Comparison of ENCODE assay signal across 8 cellular contexts in the genomic region with DNA sequence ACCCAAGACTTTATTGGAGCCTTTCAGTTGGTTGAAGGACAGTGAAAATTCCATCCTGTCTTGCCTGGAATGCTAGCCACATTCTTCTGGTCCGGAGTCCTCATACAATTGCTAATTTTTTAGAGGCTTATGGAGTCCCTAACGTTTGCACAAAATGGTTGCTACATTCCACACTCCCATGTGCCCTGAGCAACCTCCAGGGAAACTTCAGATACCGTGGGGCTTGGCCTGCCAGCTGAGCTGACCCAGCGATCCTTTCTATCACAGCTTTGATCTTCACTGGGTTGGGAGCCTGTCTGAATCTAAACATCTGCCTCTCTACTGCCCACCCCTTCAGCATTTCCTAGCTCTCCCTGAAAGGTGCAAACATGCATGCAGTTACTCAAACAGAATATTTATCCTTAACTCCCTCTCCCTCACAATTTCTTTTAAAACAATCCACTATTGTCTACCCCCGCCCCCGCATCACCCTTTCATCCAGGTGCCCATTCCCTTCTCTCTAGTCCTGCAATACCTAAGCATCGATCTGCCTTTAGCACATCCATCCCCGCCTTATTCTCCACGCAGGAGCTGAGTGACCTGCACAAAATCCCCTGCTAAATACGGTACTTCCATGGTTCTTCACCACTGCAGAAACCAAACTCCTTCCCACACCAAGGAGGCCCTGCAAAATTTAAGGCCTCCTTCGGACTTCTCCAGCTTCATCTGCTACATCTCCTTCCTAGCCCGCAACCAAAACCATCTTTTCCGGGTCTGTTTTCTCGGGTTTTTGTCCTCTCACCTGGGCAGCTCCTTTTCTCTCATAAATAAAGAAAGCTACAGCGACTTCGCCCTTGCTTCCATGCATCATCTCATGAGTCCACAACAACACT. TPM values are rescaled to one million over a fixed set of nuclear protein-coding genes. Genes with fewer than 3 reads are reported as not detected.
DNase-seq lines count a peak whose midpoint lies in the region; ATAC-seq, FAIRE-seq and TF ChIP-seq lines count a peak whose summit lies in the region.

No MANE protein-coding gene starts in this region.

- peaks cover 13% of the 10 kb centered on the region for H4K20me1 ChIP-seq in K562 (replicated peaks; ENCODE audit: control insufficient read depth, insufficient read depth, low read length)

- 0 out of 2 replicates have a peak, but pooled peaks cover 3% of the 10 kb centered on the region for H3K36me3 ChIP-seq in BJ (ENCODE audit: control insufficient read depth, insufficient read depth, low read length)
- H3K36me3 ChIP-seq in K562 (ENCODE audit: control insufficient read depth, insufficient read depth, low read length): peaks cover 4% of the 10 kb centered on the region; the same call in 1 of the 3 replicates
- H3K36me3 ChIP-seq in upper lobe of left lung: no peaks in the 10 kb centered on the region

- peak overlapping the region; percentile 82 to 97 for H3K9ac ChIP-seq in K562 (ENCODE audit: insufficient read depth in 1 of 2, low read depth in 2 of 2, low read length in 2 of 2)

- peak overlapping the region; percentile 96 for H2AFZ ChIP-seq in K562 (ENCODE audit: low read depth, low read length)

- FAIRE-seq in K562 (lab: Jason Lieb, UNC): no peak

- peak; percentile 3 for ATAC-seq in HG03045 (IDR thresholded peaks at IDR 0.05; ENCODE audit: unreplicated experiment)
- ATAC-seq in K562: no peak
- ATAC-seq in upper lobe of left lung (ENCODE audit: low FRiP score in 2 of 2): no peak
- ATAC-seq in GM19463 (IDR thresholded peaks at IDR 0.05; ENCODE audit: unreplicated experiment): no peak

- in situ Hi-C loops in K562 (cut with MboI): no loop called here

- H3K27ac ChIP-seq in K562 (ENCODE audit: extremely low read depth, low read depth, low read length) (peak overlapping the region; percentile 87), upper lobe of left lung (peak overlapping the region; percentile 85 to 95 (median 92))

- intact Hi-C loops in K562 (cut with micrococcal nuclease): no loop called here
- intact Hi-C loops in lower leg skin (cut with DNase I; ENCODE audit: low total_unique reads): no loop called here

- TF ChIP-seq EP300 in K562 (IDR thresholded peaks at IDR 0.05; ENCODE audit: low read length): no peak
- TF ChIP-seq EP300 in upper lobe of left lung (IDR thresholded peaks at IDR 0.05): no peak

- peaks cover 17 to 22% of the 10 kb centered on the region in 2 experiments for H3K4me1 ChIP-seq in K562 (replicated peaks in 1 of 2; ENCODE audit: control insufficient read depth in 2 of 2, insufficient read depth in 2 of 2, low read length in 2 of 2)
- peaks cover 15 to 34% (median 22%) of the 10 kb centered on the region in 4 donors for H3K4me1 ChIP-seq in upper lobe of left lung

- TF ChIP-seq RAD21 in K562 (CRISPR knock-in tag; conservative IDR thresholded peaks at IDR 0.05 in 1 of 2, IDR thresholded peaks at IDR 0.05 in 1 of 2): no peak

- CTCF ChIA-PET in BJ (lab: Yijun Ruan, JAX) (interaction anchor here (0.6 to 1.4 kb wide), 5 partner anchors 52 to 416 kb away, joined by 3 to 5 read pairs (median 3); no protein-coding TSS in a partner anchor), K562 (lab: Yijun Ruan, JAX; ENCODE audit: low intra/inter-chr PET ratio) (no interaction called here)

- H3K9me1 ChIP-seq in K562 (ENCODE audit: control insufficient read depth, insufficient read depth, low read length): no peaks in the 10 kb centered on the region

- TSS peak; percentile 85 for BruUV-seq in K562 (replicated peaks; lab: Mats Ljungman, UMichigan)

- TF ChIP-seq CTCF in BJ (IDR thresholded peaks at IDR 0.05; ENCODE audit: insufficient read depth, low read depth, low read length) (no peak), K562 (IDR thresholded peaks at IDR 0.05 in 2 of 3, conservative IDR thresholded peaks at IDR 0.05 in 1 of 3; ENCODE audit: insufficient read depth in 2 of 3, low read depth in 1 of 3, low read length in 3 of 3) (no peak), lower leg skin (IDR thresholded peaks at IDR 0.05) (no peak), upper lobe of left lung (IDR thresholded peaks at IDR 0.05) (no peak)

- H3K4me3 ChIP-seq in BJ (ENCODE audit: low read depth, low read length) (peak overlapping the region; percentile 77), K562 (peak overlapping the region; percentile 80), lower leg skin (ENCODE audit: low read depth, poor library complexity, severe bottlenecking) (peak overlapping the region; percentile 60), upper lobe of left lung (peak overlapping the region; percentile 71 to 98 (median 91))

- POLR2A ChIA-PET in BJ (lab: Charles Lee): interaction anchor here (0.7 kb wide), 1 partner anchor 133 kb away, joined by 3 read pairs; no protein-coding TSS in a partner anchor
- POLR2A ChIA-PET in K562 (lab: Yijun Ruan, JAX): interaction anchor here (0.5 to 1.7 kb wide), 10 partner anchors 10 to 542 kb away, joined by 3 to 11 read pairs (median 4); no protein-coding TSS in a partner anchor

- WGBS in K562 (ENCODE audit: insufficient coverage, low coverage, missing lambda C conversion rate): 6% methylated on average over 16 of the region's 16 CpGs
- WGBS in lower leg skin, 2 donors: 3% methylated on average over 16 of the region's 16 CpGs
- 6 to 9% methylated on average over 16 of the region's 16 CpGs for WGBS in upper lobe of left lung, 2 donors

- no peaks in the 10 kb centered on the region for H3K27me3 ChIP-seq in BJ (ENCODE audit: control insufficient read depth, insufficient read depth, low read length)
- H3K27me3 ChIP-seq in K562 (ENCODE audit: control insufficient read depth in 2 of 2, insufficient read depth in 2 of 2, low read length in 2 of 2): no peaks in the 10 kb centered on the region
- H3K27me3 ChIP-seq in upper lobe of left lung: no peaks in the 10 kb centered on the region

- DNase-seq in BJ (ENCODE audit: low read depth): no peak
- DNase-seq in K562 (ENCODE audit: extremely low read depth in 1 of 4, low spot score in 3 of 4): peak in 2 of 4 experiments; percentile 26 to 31
- no peak for DNase-seq in lower leg skin (ENCODE audit: low spot score in 2 of 2)
- no peak for DNase-seq in upper lobe of left lung
- DNase-seq in GM19238 (ENCODE audit: insufficient read length, low spot score): no peak
- DNase-seq in activated CD8-positive, alpha-beta memory T cell treated with anti-CD3 and anti-CD28 coated beads, Interleukin-2, amount 50 U/mL, for 48 hours: no peak

- no peaks in the 10 kb centered on the region for H3K9me3 ChIP-seq in K562 (replicated peaks; ENCODE audit: control insufficient read depth, insufficient read depth, low read depth, low read length)
- H3K9me3 ChIP-seq in upper lobe of left lung: no peaks in the 10 kb centered on the region

- peaks cover 50% of the 10 kb centered on the region for H3K79me2 ChIP-seq in K562 (ENCODE audit: control insufficient read depth, insufficient read depth, low read length)

- peak overlapping the region; percentile 97 for H3K4me2 ChIP-seq in K562 (ENCODE audit: insufficient read depth, low read length)

- TF ChIP-seq POLR2A in K562 (conservative IDR thresholded peaks at IDR 0.05) (no peak), lower leg skin (IDR thresholded peaks at IDR 0.05) (no peak), upper lobe of left lung (IDR thresholded peaks at IDR 0.05) (no peak)

TF ChIP-seq in K562, 482 proteins besides CTCF, POLR2A, EP300 and RAD21 (continues in another document):
- no peak for TF ChIP-seq NR4A1 (CRISPR knock-in tag; IDR thresholded peaks at IDR 0.05)
- TF ChIP-seq NR4A1 (tag; IDR thresholded peaks at IDR 0.05): no peak
- no peak for TF ChIP-seq MIER1 (IDR thresholded peaks at IDR 0.05; ENCODE audit: low read depth)
- TF ChIP-seq MEIS2 (IDR thresholded peaks at IDR 0.05; ENCODE audit: partially characterized antibody): no peak
- TF ChIP-seq, protein P1, sequence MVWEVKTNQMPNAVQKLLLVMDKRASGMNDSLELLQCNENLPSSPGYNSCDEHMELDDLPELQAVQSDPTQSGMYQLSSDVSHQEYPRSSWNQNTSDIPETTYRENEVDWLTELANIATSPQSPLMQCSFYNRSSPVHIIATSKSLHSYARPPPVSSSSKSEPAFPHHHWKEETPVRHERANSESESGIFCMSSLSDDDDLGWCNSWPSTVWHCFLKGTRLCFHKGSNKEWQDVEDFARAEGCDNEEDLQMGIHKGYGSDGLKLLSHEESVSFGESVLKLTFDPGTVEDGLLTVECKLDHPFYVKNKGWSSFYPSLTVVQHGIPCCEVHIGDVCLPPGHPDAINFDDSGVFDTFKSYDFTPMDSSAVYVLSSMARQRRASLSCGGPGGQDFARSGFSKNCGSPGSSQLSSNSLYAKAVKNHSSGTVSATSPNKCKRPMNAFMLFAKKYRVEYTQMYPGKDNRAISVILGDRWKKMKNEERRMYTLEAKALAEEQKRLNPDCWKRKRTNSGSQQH (CRISPR knock-in tag; IDR thresholded peaks at IDR 0.05): 0 out of 2 replicates have a peak, but pooled peaks have one; percentile 30
- TF ChIP-seq ZFX (CRISPR knock-in tag; IDR thresholded peaks at IDR 0.05): peak; percentile 47; the same call in 1 of the 2 replicates

RNA-seq across cellular contexts. Expression of a gene that starts 0.8 kb away (rescaled TPM):
- polyA plus RNA-seq in BJ (2011; rRNA removed) (2.1 and 4.1 TPM in 2 replicates), K562 (2011; rRNA removed) (6.2 and 6.8 TPM in 2 replicates), K562 (2014; fragmentation: Illumina TruSeq; extraction: Trizol) (2.3 and 2.5 TPM in 2 replicates), K562 (2014; fragmentation: Nextera tagmentation; extraction: Ambion mirVana) (1 to 10 TPM in 1 of 2 experiments, under 1 TPM in 1; 0.83 to 2.1 TPM), K562 (2014; rRNA removed) (3.3 and 3.5 TPM in 2 replicates)
- 10.9 and 12.0 TPM in 2 replicates for polyA minus RNA-seq in BJ (2011; rRNA and poly(A)+ RNA removed)
- 14.1 and 27.3 TPM in 2 replicates for total RNA-seq in K562 (2011; cell fraction: chromatin; rRNA removed; ENCODE audit: low replicate concordance)
- total RNA-seq in K562 (2011; cell fraction: nucleolus; rRNA removed): 7.5 and 10.0 TPM in 2 replicates
- 14.9 and 22.9 TPM in 2 replicates for total RNA-seq in K562 (2011; cell fraction: nucleoplasm; rRNA removed)
- total RNA-seq in K562 (2014; rRNA removed) (5.2 and 6.4 TPM in 2 replicates), K562 (2014; rRNA removed; fragmentation: Illumina TruSeq; extraction: Trizol) (10.8 and 13.0 TPM in 2 replicates), K562 (2015; rRNA removed; fragmentation: Illumina TruSeq; extraction: Trizol) (9.7 and 10.3 TPM in 2 replicates), K562 (2021) (14.2 and 15.1 TPM in 2 replicates), lower leg skin (100 to 1,000 TPM; 130 to 214 (median 157) TPM), upper lobe of left lung (1 to 10 TPM; 3.3 to 8.4 (median 5.9) TPM)
- 2.5 and 4.0 TPM in 2 replicates for polyA plus RNA-seq in K562 (2011; cell fraction: cytosol; rRNA removed)
- polyA plus RNA-seq in K562 (2011; cell fraction: nucleus; rRNA removed): 5.1 and 6.8 TPM in 2 replicates
- polyA plus RNA-seq in K562 (2012): 1.7 and 2.0 TPM in 2 replicates
- 33.1 and 33.6 TPM in 2 replicates for polyA minus RNA-seq in K562 (2011; rRNA and poly(A)+ RNA removed)
- 12.4 and 18.1 TPM in 2 replicates for polyA minus RNA-seq in K562 (2011; cell fraction: cytosol; rRNA and poly(A)+ RNA removed)
- 8.2 and 16.6 TPM in 2 replicates for polyA minus RNA-seq in K562 (2011; cell fraction: nucleus; rRNA and poly(A)+ RNA removed)

Comparison
In these comparisons a context has a peak if more than half of its experiments do, and no peak if none do; other contexts are left out.
1. RNA of a gene that starts 0.8 kb away (total RNA-seq): 130 to 214 TPM in lower leg skin; 5.2 to 27.3 TPM in K562 and 3.3 to 8.4 TPM in upper lobe of left lung; every median in the first group is over 4 times any median in the second.
2. Peak in every context shown above with its lines, with median percentiles within 50 percentile points of each other: H3K4me3 ChIP-seq.